ENCODE assay signal across 39 cellular contexts in genomic region chr7:16585540-16585939, GRCh38. TPM values are rescaled to one million over a fixed set of nuclear protein-coding genes. Genes with fewer than 3 reads are reported as not detected.
"Had no signal": no experiment of that assay in that cellular context is flagged by ENCODE, and none has a peak within 500 bp of the region (broad histone marks: within the 10 kb centered on the region; RNA-seq: fewer than 3 reads in every experiment).

No MANE protein-coding gene starts in this region.

- H3K27me3 ChIP-seq: adrenal gland, body of pancreas, brain microvascular endothelial cell, breast epithelium had no signal

- H3K36me3 Mint-ChIP-seq: activated CD4-positive, alpha-beta memory T cell treated with anti-CD3 and anti-CD28 coated beads for 36 hours; activated naive CD4-positive, alpha-beta T cell treated with anti-CD3 and anti-CD28 coated beads, Interleukin-2, amount 50 U/mL, for 72 hours; activated naive CD8-positive, alpha-beta T cell treated with anti-CD3 and anti-CD28 coated beads for 36 hours had no signal

- H3K27ac Mint-ChIP-seq: activated B cell treated with CpG ODN at 0.5 μM for 24 hours; activated CD4-positive, alpha-beta memory T cell treated with anti-CD3 and anti-CD28 coated beads for 36 hours; activated CD4-positive, alpha-beta T cell treated with anti-CD3 and anti-CD28 coated beads, Interleukin-2, amount 10 ng/mL, durations not matched to agents 24 days and 14 days; activated CD8-positive, alpha-beta T cell treated with anti-CD3 and anti-CD28 coated beads for 36 hours; activated naive CD4-positive, alpha-beta T cell treated with anti-CD3 and anti-CD28 coated beads for 36 hours; activated naive CD4-positive, alpha-beta T cell treated with anti-CD3 and anti-CD28 coated beads, Interleukin-2, amount 50 U/mL, for 72 hours; activated naive CD8-positive, alpha-beta T cell treated with anti-CD3 and anti-CD28 coated beads for 36 hours; activated T-cell treated with anti-CD3 and anti-CD28 coated beads, Interleukin-2, amount 50 U/mL, for 72 hours; activated T-helper 1 cell treated with anti-CD3 and anti-CD28 coated beads, Interleukin-12 subunit alpha, Interleukin-12 subunit beta, Interleukin-2, Interleukin-4 antibody, amounts not matched to agents 30 ng/mL and 10 ng/mL and 1 ng/mL, durations not matched to agents 14 hours and 24 hours and 36 hours; activated T-helper 17 cell treated with anti-CD3 and anti-CD28 coated beads, Interleukin-2, amount 50 U/mL, for 72 hours; T-helper 1 cell treated with Interleukin-12 subunit alpha and Interleukin-12 subunit beta and Interleukin-4 antibody, amounts not matched to agents 30 μg/mL and 1 μg/mL, for 36 hours; T-helper 2 cell treated with Interferon-gamma antibody and Interleukin-4, amounts not matched to agents 5 μg/mL and 100 μg/mL, for 36 hours had no signal

- H3K4me3 ChIP-seq: adrenal gland, body of pancreas, breast epithelium had no signal

- H3K4me3 Mint-ChIP-seq: activated B cell treated with CpG ODN at 0.5 μM for 24 hours; activated CD4-positive, alpha-beta memory T cell treated with anti-CD3 and anti-CD28 coated beads for 36 hours; activated CD4-positive, alpha-beta T cell treated with anti-CD3 and anti-CD28 coated beads, Interleukin-2, amount 10 ng/mL, durations not matched to agents 24 days and 14 days; activated CD8-positive, alpha-beta T cell treated with anti-CD3 and anti-CD28 coated beads for 36 hours; activated naive CD4-positive, alpha-beta T cell treated with anti-CD3 and anti-CD28 coated beads for 36 hours; activated naive CD8-positive, alpha-beta T cell treated with anti-CD3 and anti-CD28 coated beads for 36 hours; activated T-cell treated with anti-CD3 and anti-CD28 coated beads, Interleukin-2, amount 50 U/mL, for 4 hours; activated T-helper 1 cell treated with anti-CD3 and anti-CD28 coated beads, Interleukin-12 subunit alpha, Interleukin-12 subunit beta, Interleukin-2, Interleukin-4 antibody, amounts not matched to agents 30 ng/mL and 10 ng/mL and 1 ng/mL, durations not matched to agents 14 hours and 24 hours and 36 hours; activated T-helper 17 cell treated with anti-CD3 and anti-CD28 coated beads, Interleukin-2, amount 50 U/mL, for 72 hours; central memory CD8-positive, alpha-beta T cell; T-helper 1 cell treated with Interleukin-12 subunit alpha and Interleukin-12 subunit beta and Interleukin-4 antibody, amounts not matched to agents 30 μg/mL and 1 μg/mL, for 36 hours; T-helper 2 cell treated with Interferon-gamma antibody and Interleukin-4, amounts not matched to agents 5 μg/mL and 100 μg/mL, for 36 hours had no signal

- H3K27ac ChIP-seq: adrenal gland, body of pancreas, brain microvascular endothelial cell, breast epithelium, VCaP had no signal

- H3K36me3 ChIP-seq: adrenal gland, brain microvascular endothelial cell, breast epithelium had no signal

- H3K27me3 Mint-ChIP-seq: activated B cell treated with CpG ODN at 0.5 μM for 24 hours had no signal

- H3K4me1 Mint-ChIP-seq: activated B cell treated with CpG ODN at 0.5 μM for 24 hours; activated CD4-positive, alpha-beta T cell treated with anti-CD3 and anti-CD28 coated beads, Interleukin-2, amount 10 ng/mL, durations not matched to agents 24 days and 14 days; activated naive CD8-positive, alpha-beta T cell treated with anti-CD3 and anti-CD28 coated beads for 36 hours; activated T-helper 17 cell treated with anti-CD3 and anti-CD28 coated beads, Interleukin-2, amount 50 U/mL, for 72 hours; central memory CD8-positive, alpha-beta T cell had no signal

- H3K4me1 ChIP-seq: adrenal gland, breast epithelium had no signal

- ATAC-seq: activated CD8-positive, alpha-beta T cell treated with anti-CD3 and anti-CD28 coated beads for 36 hours; activated naive CD4-positive, alpha-beta T cell treated with anti-CD3 and anti-CD28 coated beads, Interleukin-2, amount 50 U/mL, for 72 hours; activated T-cell treated with anti-CD3 and anti-CD28 coated beads, Interleukin-2, amount 50 U/mL, for 4 hours; activated T-cell treated with anti-CD3 and anti-CD28 coated beads, Interleukin-2, amount 50 U/mL, for 72 hours; activated T-helper 17 cell treated with anti-CD3 and anti-CD28 coated beads, Interleukin-2, amount 50 U/mL, for 72 hours; body of pancreas had no signal

- H3K9me3 ChIP-seq: adrenal gland, body of pancreas, breast epithelium had no signal

- H3K9me3 Mint-ChIP-seq: activated B cell treated with CpG ODN at 0.5 μM for 24 hours; activated CD4-positive, alpha-beta memory T cell treated with anti-CD3 and anti-CD28 coated beads for 36 hours; activated CD4-positive, alpha-beta T cell treated with anti-CD3 and anti-CD28 coated beads, Interleukin-2, amount 10 ng/mL, durations not matched to agents 24 days and 14 days; activated CD8-positive, alpha-beta T cell treated with anti-CD3 and anti-CD28 coated beads for 36 hours; activated naive CD4-positive, alpha-beta T cell treated with anti-CD3 and anti-CD28 coated beads for 36 hours; activated naive CD8-positive, alpha-beta T cell treated with anti-CD3 and anti-CD28 coated beads for 36 hours; activated T-cell treated with anti-CD3 and anti-CD28 coated beads, Interleukin-2, amount 50 U/mL, for 4 hours; activated T-cell treated with anti-CD3 and anti-CD28 coated beads, Interleukin-2, amount 50 U/mL, for 72 hours; activated T-helper 1 cell treated with anti-CD3 and anti-CD28 coated beads, Interleukin-12 subunit alpha, Interleukin-12 subunit beta, Interleukin-2, Interleukin-4 antibody, amounts not matched to agents 30 ng/mL and 10 ng/mL and 1 ng/mL, durations not matched to agents 14 hours and 24 hours and 36 hours; activated T-helper 17 cell treated with anti-CD3 and anti-CD28 coated beads, Interleukin-2, amount 50 U/mL, for 72 hours; central memory CD8-positive, alpha-beta T cell; T-helper 1 cell treated with Interleukin-12 subunit alpha and Interleukin-12 subunit beta and Interleukin-4 antibody, amounts not matched to agents 30 μg/mL and 1 μg/mL, for 36 hours; T-helper 2 cell treated with Interferon-gamma antibody and Interleukin-4, amounts not matched to agents 5 μg/mL and 100 μg/mL, for 36 hours had no signal

- DNase-seq: activated B cell treated with CpG ODN at 0.5 μM for 24 hours; activated CD4-positive, alpha-beta memory T cell treated with anti-CD3 and anti-CD28 coated beads for 36 hours; activated CD4-positive, alpha-beta T cell treated with anti-CD3 and anti-CD28 coated beads for 4 hours; activated CD4-positive, alpha-beta T cell treated with anti-CD3 and anti-CD28 coated beads, Interleukin-2, amount 10 ng/mL, durations not matched to agents 24 days and 14 days; activated CD4-positive, alpha-beta T cell treated with anti-CD3 and anti-CD28 coated beads, Interleukin-2, amount 50 U/mL, for 1 hour; activated CD4-positive, alpha-beta T cell treated with anti-CD3 and anti-CD28 coated beads, Interleukin-2, amount 50 U/mL, for 4 hours; activated CD4-positive, CD25-positive, alpha-beta regulatory T cell treated with anti-CD3 and anti-CD28 coated beads, Interleukin-2, amount 50 U/mL, for 72 hours; activated CD8-positive, alpha-beta memory T cell treated with anti-CD3 and anti-CD28 coated beads, Interleukin-2, amount 50 U/mL, for 4 hours; activated CD8-positive, alpha-beta T cell treated with anti-CD3 and anti-CD28 coated beads for 36 hours; activated effector memory CD4-positive, alpha-beta T cell treated with anti-CD3 and anti-CD28 coated beads, Interleukin-2, amount 50 U/mL, for 16 hours; activated gamma-delta T cell treated with Interleukin-2 at 50 U/mL for 16 hours; activated naive CD4-positive, alpha-beta T cell; activated naive CD4-positive, alpha-beta T cell treated with anti-CD3 and anti-CD28 coated beads for 36 hours; activated naive CD8-positive, alpha-beta T cell treated with anti-CD3 and anti-CD28 coated beads for 36 hours; activated T-cell treated with anti-CD3 and anti-CD28 coated beads for 4 hours; activated T-cell treated with anti-CD3 and anti-CD28 coated beads, Interleukin-2, amount 50 U/mL, for 1 hour; activated T-cell treated with anti-CD3 and anti-CD28 coated beads, Interleukin-2, amount 50 U/mL, for 4 hours; activated T-cell treated with anti-CD3 and anti-CD28 coated beads, Interleukin-2, amount 50 U/mL, for 72 hours; adrenal gland; amniotic stem cell; aorta; body of pancreas; brain microvascular endothelial cell; caudate nucleus; cerebellar nuclear complex; T-helper 1 cell; T-helper 2 cell; T-helper 9 cell had no signal

RNA-seq across cellular contexts. Expression of gene LRRC72, which starts 58.9 kb away (rescaled TPM):
- total RNA-seq: activated B cell treated with CpG ODN at 0.5 μM for 24 hours; activated CD4-positive, alpha-beta memory T cell treated with anti-CD3 and anti-CD28 coated beads for 36 hours; activated CD4-positive, alpha-beta T cell treated with anti-CD3 and anti-CD28 coated beads, Interleukin-2, amount 10 ng/mL, durations not matched to agents 24 days and 14 days; activated CD8-positive, alpha-beta memory T cell treated with anti-CD3 and anti-CD28 coated beads for 36 hours; activated CD8-positive, alpha-beta T cell treated with anti-CD3 and anti-CD28 coated beads for 36 hours; activated naive CD4-positive, alpha-beta T cell treated with anti-CD3 and anti-CD28 coated beads for 36 hours; activated naive CD4-positive, alpha-beta T cell treated with anti-CD3 and anti-CD28 coated beads, Interleukin-2, amount 50 U/mL, for 72 hours; activated naive CD8-positive, alpha-beta T cell treated with anti-CD3 and anti-CD28 coated beads for 36 hours; activated T-cell treated with anti-CD3 and anti-CD28 coated beads, Interleukin-2, amount 50 U/mL, for 4 hours; activated T-cell treated with anti-CD3 and anti-CD28 coated beads, Interleukin-2, amount 50 U/mL, for 72 hours; activated T-helper 1 cell treated with anti-CD3 and anti-CD28 coated beads, Interleukin-12 subunit alpha, Interleukin-12 subunit beta, Interleukin-2, Interleukin-4 antibody, amounts not matched to agents 30 ng/mL and 10 ng/mL and 1 ng/mL, durations not matched to agents 14 hours and 24 hours and 36 hours; activated T-helper 17 cell treated with anti-CD3 and anti-CD28 coated beads, Interleukin-2, amount 50 U/mL, for 72 hours; adrenal gland; aorta; astrocyte; body of pancreas; breast epithelium; chondrocyte had no signal
- polyA plus RNA-seq: adrenal gland, aorta had no signal
